ENCODE assay signal across 8 cellular contexts in genomic region chr3:125990253-125990970, GRCh38. TPM values are rescaled to one million over a fixed set of nuclear protein-coding genes. Genes with fewer than 3 reads are reported as not detected.
DNase-seq lines count a peak whose midpoint lies in the region; ATAC-seq and TF ChIP-seq lines count a peak whose summit lies in the region.

No MANE protein-coding gene starts in this region.

- peak overlapping the region in 1 of 2 donors; percentile 68 for H3K9ac ChIP-seq in liver (ENCODE audit: low read depth in 1 of 2, low read length in 2 of 2)

- DNase-seq in GM10266 (ENCODE audit: extremely low spot score) (peak; percentile 38), NCI-H2227 treated with DMSO at 0.1 percent for 48 hours (lab: John Stamatoyannopoulos, UW) (peak; percentile 71), dermis blood vessel endothelial cell (peak; percentile 84)
- peak; percentile 93 for DNase-seq in activated CD4-positive, alpha-beta T cell treated with anti-CD3 and anti-CD28 coated beads, Interleukin-2, amount 10 ng/mL, durations not matched to agents 24 days and 14 days
- DNase-seq in stimulated activated CD4-positive, alpha-beta T cell treated with anti-CD3 and anti-CD28 coated beads, Interleukin-4, amount 100 ng/mL, for 4 hours = peak; percentile 67 to 70

- H3K4me3 Mint-ChIP-seq in activated CD4-positive, alpha-beta T cell treated with anti-CD3 and anti-CD28 coated beads, Interleukin-2, amount 10 ng/mL, durations not matched to agents 24 days and 14 days = peak overlapping the region; percentile 93

- no peaks in the 10 kb centered on the region for H3K27me3 ChIP-seq in liver (ENCODE audit: control insufficient read depth in 4 of 4, insufficient read depth in 4 of 4, low read length in 3 of 4)

- H3K4me1 Mint-ChIP-seq in activated CD4-positive, alpha-beta T cell treated with anti-CD3 and anti-CD28 coated beads, Interleukin-2, amount 10 ng/mL, durations not matched to agents 24 days and 14 days = peaks cover 7% of the 10 kb centered on the region

- 2% methylated on average over 52 of the region's 52 CpGs for WGBS in liver

- H3K4me1 ChIP-seq in liver (ENCODE audit: control insufficient read depth in 4 of 4, insufficient read depth in 4 of 4, low read length in 3 of 4) = peaks cover 0 to 13% (median 7%) of the 10 kb centered on the region in 4 donors

- TF ChIP-seq CTCF in GM10266 (IDR thresholded peaks at IDR 0.05; ENCODE audit: control insufficient read depth, insufficient read depth, low read depth, missing control alignments) = no peak
- no peak for TF ChIP-seq CTCF in liver (IDR thresholded peaks at IDR 0.05; ENCODE audit: low read depth, low read length, missing input control)

- peaks cover 1% of the 10 kb centered on the region for H3K36me3 Mint-ChIP-seq in activated CD4-positive, alpha-beta T cell treated with anti-CD3 and anti-CD28 coated beads, Interleukin-2, amount 10 ng/mL, durations not matched to agents 24 days and 14 days (ENCODE audit: low read depth)

- peaks cover 9% of the 10 kb centered on the region for H3K9me3 Mint-ChIP-seq in activated CD4-positive, alpha-beta T cell treated with anti-CD3 and anti-CD28 coated beads, Interleukin-2, amount 10 ng/mL, durations not matched to agents 24 days and 14 days

- H3K27ac Mint-ChIP-seq in activated CD4-positive, alpha-beta T cell treated with anti-CD3 and anti-CD28 coated beads, Interleukin-2, amount 10 ng/mL, durations not matched to agents 24 days and 14 days = peak overlapping the region; percentile 93

- peak overlapping the region; percentile 58 to 90 (median 83) for H3K4me3 ChIP-seq in liver (ENCODE audit: low read depth in 1 of 3, low read length in 3 of 3)

- H3K36me3 ChIP-seq in liver (ENCODE audit: control insufficient read depth in 4 of 4, insufficient read depth in 3 of 4, low read depth in 1 of 4, low read length in 3 of 4) = no peaks in the 10 kb centered on the region

- H3K27ac ChIP-seq in liver (ENCODE audit: low read depth in 1 of 2, low read length in 2 of 2) = peak overlapping the region; percentile 38 to 80

- intact Hi-C loops in activated CD4-positive, alpha-beta T cell treated with anti-CD3 and anti-CD28 coated beads, Interleukin-2, amount 10 ng/mL, durations not matched to agents 24 days and 14 days (cut with micrococcal nuclease) = loop anchor here (1.0 to 2.0 kb wide), 2 partner anchors 74 to 94 kb away; partner anchors contain the start of gene SLC41A3

- TF ChIP-seq RAD21 in liver (IDR thresholded peaks at IDR 0.05) = peak in 1 of 2 donors; percentile 36

- ATAC-seq in HG02870 (IDR thresholded peaks at IDR 0.05; ENCODE audit: unreplicated experiment) = peak; percentile 81
- no peak for ATAC-seq in GM18858 (IDR thresholded peaks at IDR 0.05; ENCODE audit: unreplicated experiment)

- H3K27me3 Mint-ChIP-seq in activated CD4-positive, alpha-beta T cell treated with anti-CD3 and anti-CD28 coated beads, Interleukin-2, amount 10 ng/mL, durations not matched to agents 24 days and 14 days = peaks cover 12% of the 10 kb centered on the region

- no peaks in the 10 kb centered on the region for H3K9me3 ChIP-seq in liver (ENCODE audit: control insufficient read depth in 4 of 4, low read length in 3 of 4)

TF ChIP-seq in liver, 16 proteins besides CTCF, POLR2A, EP300 and RAD21:
- TF ChIP-seq HNF4G (IDR thresholded peaks at IDR 0.05) (peak; percentile 40), FOXA1 (IDR thresholded peaks at IDR 0.05) (no peak), NR2F2 (IDR thresholded peaks at IDR 0.05) (no peak), JUND (IDR thresholded peaks at IDR 0.05) (peak in 1 of 2 donors; percentile 13), REST (IDR thresholded peaks at IDR 0.05) (peak; percentile 73), EGR1 (IDR thresholded peaks at IDR 0.05; ENCODE audit: low read depth in 2 of 2) (peak in 1 of 2 donors; percentile 29), SP1 (IDR thresholded peaks at IDR 0.05) (peak; percentile 51), GABPA (IDR thresholded peaks at IDR 0.05 in 1 of 2, conservative IDR thresholded peaks at IDR 0.05 in 1 of 2) (peak; percentile 85 to 91), ATF3 (IDR thresholded peaks at IDR 0.05) (no peak), ZBTB33 (IDR thresholded peaks at IDR 0.05) (no peak), HNF4A (conservative IDR thresholded peaks at IDR 0.05) (peak; percentile 10 to 22), RXRA (IDR thresholded peaks at IDR 0.05) (peak; percentile 24 to 26), YY1 (IDR thresholded peaks at IDR 0.05) (peak; percentile 50), FOXA2 (IDR thresholded peaks at IDR 0.05) (no peak), MAX (IDR thresholded peaks at IDR 0.05) (peak; percentile 34), TAF1 (conservative IDR thresholded peaks at IDR 0.05) (peak; percentile 56)

RNA-seq across cellular contexts. Expression of gene ROPN1B, which starts 21.4 kb away (rescaled TPM):
- not detected in 2 replicates for total RNA-seq in activated CD4-positive, alpha-beta T cell treated with anti-CD3 and anti-CD28 coated beads, Interleukin-2, amount 10 ng/mL, durations not matched to agents 24 days and 14 days
- total RNA-seq in dermis blood vessel endothelial cell = 0.05 TPM in 1 of 2 replicates, not detected in the other
- under 1 TPM in 1 of 2 donors, not detected in 1; 0.84 TPM for total RNA-seq in liver
- polyA plus RNA-seq in liver = under 1 TPM; 0.69 to 0.72 TPM

Comparison
In these comparisons a context has a peak if more than half of its experiments do, and no peak if none do; other contexts are left out.
1. DNase-seq: peak in every context shown above with its lines; median percentile 93 in activated CD4-positive, alpha-beta T cell treated with anti-CD3 and anti-CD28 coated beads, Interleukin-2, amount 10 ng/mL, durations not matched to agents 24 days and 14 days; 84 in dermis blood vessel endothelial cell; 71 in NCI-H2227 treated with DMSO at 0.1 percent for 48 hours; 68 in stimulated activated CD4-positive, alpha-beta T cell treated with anti-CD3 and anti-CD28 coated beads, Interleukin-4, amount 100 ng/mL, for 4 hours; 38 in GM10266.